13 cellular contexts compared by ENCODE assay signal in genomic region chr1:19460535-19461351, GRCh38. TPM values are rescaled to one million over a fixed set of nuclear protein-coding genes. Genes with fewer than 3 reads are reported as not detected.
DNase-seq lines count a peak whose midpoint lies in the region; ATAC-seq and TF ChIP-seq lines count a peak whose summit lies in the region.
"Had no signal": no experiment of that assay in that cellular context is flagged by ENCODE, and none has a peak within 500 bp of the region (broad histone marks: within the 10 kb centered on the region; RNA-seq: fewer than 3 reads in every experiment).

No MANE protein-coding gene starts in this region.

- no peak for ATAC-seq in CD4-positive, CD25-positive, alpha-beta regulatory T cell (ENCODE audit: low read depth in 2 of 2)
- ATAC-seq in IMR-90 (ENCODE audit: low read depth) = no peak

- H2BK120ac ChIP-seq in IMR-90 (ENCODE audit: low read depth, low read length) = no peak overlapping the region
- no peak overlapping the region for H2BK120ac ChIP-seq in mesendoderm (ENCODE audit: low read depth, low read length)

- no peaks in the 10 kb centered on the region for H3K27me3 ChIP-seq in CD4-positive, CD25-positive, alpha-beta regulatory T cell (ENCODE audit: control insufficient read depth, insufficient read depth, low read length)
- H3K27me3 ChIP-seq in IMR-90 (ENCODE audit: control insufficient read depth, insufficient read depth, low read length) (no peaks in the 10 kb centered on the region), mesendoderm (ENCODE audit: insufficient read depth, low read length, poor library complexity) (no peaks in the 10 kb centered on the region), brain microvascular endothelial cell (replicated peaks) (no peaks in the 10 kb centered on the region)

- H2BK5ac ChIP-seq in IMR-90 (ENCODE audit: low read depth, low read length, poor library complexity, severe bottlenecking) (no peak overlapping the region), mesendoderm (ENCODE audit: low read length) (no peak overlapping the region)

- no peak overlapping the region for H2BK20ac ChIP-seq in IMR-90 (ENCODE audit: low read depth, low read length)

- H3K9me3 Mint-ChIP-seq in CD4-positive, CD25-positive, alpha-beta regulatory T cell = no peaks in the 10 kb centered on the region
- H3K9me3 Mint-ChIP-seq in activated T-helper 1 cell treated with anti-CD3 and anti-CD28 coated beads, Interleukin-12 subunit alpha, Interleukin-12 subunit beta, Interleukin-2, Interleukin-4 antibody, amounts not matched to agents 30 ng/mL and 10 ng/mL and 1 ng/mL, durations not matched to agents 14 hours and 24 hours and 36 hours = no peaks in the 10 kb centered on the region

- no peaks in the 10 kb centered on the region for H3K36me3 ChIP-seq in CD4-positive, CD25-positive, alpha-beta regulatory T cell (ENCODE audit: control insufficient read depth, insufficient read depth, low read length)
- peaks cover 7% of the 10 kb centered on the region for H3K36me3 ChIP-seq in IMR-90 (ENCODE audit: control insufficient read depth, insufficient read depth, low read length)
- no peaks in the 10 kb centered on the region for H3K36me3 ChIP-seq in mesendoderm (ENCODE audit: control insufficient read depth, insufficient read depth, low read length)
- peaks cover 21% of the 10 kb centered on the region for H3K36me3 ChIP-seq in brain microvascular endothelial cell (replicated peaks)

- H3K27ac ChIP-seq in CD4-positive, CD25-positive, alpha-beta regulatory T cell (ENCODE audit: insufficient read depth, low read length, poor library complexity, severe bottlenecking) = peak overlapping the region; percentile 79
- H3K27ac ChIP-seq in IMR-90 (ENCODE audit: insufficient read depth, low read length) (no peak overlapping the region), mesendoderm (ENCODE audit: low read depth, low read length) (no peak overlapping the region), brain microvascular endothelial cell (no peak overlapping the region)

- H3K56ac ChIP-seq in IMR-90 (ENCODE audit: extremely low read depth, insufficient read depth, low read length) (no peak overlapping the region), mesendoderm (ENCODE audit: low read length) (peak overlapping the region; percentile 32)

- no peak overlapping the region for H3K4ac ChIP-seq in IMR-90 (ENCODE audit: low read depth, low read length)
- no peak overlapping the region for H3K4ac ChIP-seq in mesendoderm (ENCODE audit: low read depth, low read length)

- peaks cover 31 to 97% (median 62%) of the 10 kb centered on the region in 4 donors for H3K4me1 Mint-ChIP-seq in CD4-positive, CD25-positive, alpha-beta regulatory T cell
- H3K4me1 Mint-ChIP-seq in activated T-helper 1 cell treated with anti-CD3 and anti-CD28 coated beads, Interleukin-12 subunit alpha, Interleukin-12 subunit beta, Interleukin-2, Interleukin-4 antibody, amounts not matched to agents 30 ng/mL and 10 ng/mL and 1 ng/mL, durations not matched to agents 14 hours and 24 hours and 36 hours (ENCODE audit: low read depth) = peaks cover 84% of the 10 kb centered on the region

- H3K36me3 Mint-ChIP-seq in CD4-positive, CD25-positive, alpha-beta regulatory T cell = peaks cover 29% of the 10 kb centered on the region
- peaks cover 33% of the 10 kb centered on the region for H3K36me3 Mint-ChIP-seq in activated T-helper 1 cell treated with anti-CD3 and anti-CD28 coated beads, Interleukin-12 subunit alpha, Interleukin-12 subunit beta, Interleukin-2, Interleukin-4 antibody, amounts not matched to agents 30 ng/mL and 10 ng/mL and 1 ng/mL, durations not matched to agents 14 hours and 24 hours and 36 hours (ENCODE audit: low read depth)

- no peak overlapping the region for H4K8ac ChIP-seq in IMR-90 (ENCODE audit: low read depth in 2 of 2, low read length in 2 of 2)
- H4K8ac ChIP-seq in mesendoderm (ENCODE audit: low read depth, low read length) = no peak overlapping the region

- H3K79me2 ChIP-seq in mesendoderm (ENCODE audit: control insufficient read depth, insufficient read depth, low read length) = peaks cover 79% of the 10 kb centered on the region

- peak overlapping the region in 3 of 4 donors; percentile 61 to 84 (median 64) for H3K4me3 Mint-ChIP-seq in CD4-positive, CD25-positive, alpha-beta regulatory T cell
- H3K4me3 Mint-ChIP-seq in activated T-helper 1 cell treated with anti-CD3 and anti-CD28 coated beads, Interleukin-12 subunit alpha, Interleukin-12 subunit beta, Interleukin-2, Interleukin-4 antibody, amounts not matched to agents 30 ng/mL and 10 ng/mL and 1 ng/mL, durations not matched to agents 14 hours and 24 hours and 36 hours = peak overlapping the region; percentile 40

- H3K4me1 ChIP-seq in CD4-positive, CD25-positive, alpha-beta regulatory T cell (ENCODE audit: control insufficient read depth, insufficient read depth, low read length, poor library complexity, severe bottlenecking) = peaks cover 96% of the 10 kb centered on the region
- peaks cover 17% of the 10 kb centered on the region for H3K4me1 ChIP-seq in IMR-90 (ENCODE audit: control insufficient read depth, insufficient read depth, low read length)
- H3K4me1 ChIP-seq in mesendoderm (ENCODE audit: control insufficient read depth, low read depth, low read length) = peaks cover 16% of the 10 kb centered on the region

- in situ Hi-C loops in IMR-90 (cut with MboI; ENCODE audit: low sequenced_read_pairs) = no loop called here
- in situ Hi-C loops in brain microvascular endothelial cell (cut with HindIII; ENCODE audit: low pct_ligation_motif_present, low sequenced_read_pairs) = no loop called here

- H4K91ac ChIP-seq in IMR-90 (ENCODE audit: insufficient read depth, low read depth, low read length) = no peak overlapping the region

- no peak for DNase-seq in CD4-positive, CD25-positive, alpha-beta regulatory T cell
- DNase-seq in IMR-90 (no peak), mesendoderm (no peak), GM19240 (ENCODE audit: insufficient read length, low spot score) (no peak), brain microvascular endothelial cell (no peak), ecto neural progenitor cell (ENCODE audit: low spot score) (no peak), GDM1 (lab: John Stamatoyannopoulos, UW) (no peak)
- no peak for DNase-seq in activated T-helper 1 cell treated with anti-CD3 and anti-CD28 coated beads, Interleukin-12 subunit alpha, Interleukin-12 subunit beta, Interleukin-2, Interleukin-4 antibody, amounts not matched to agents 30 ng/mL and 10 ng/mL and 1 ng/mL, durations not matched to agents 14 hours and 24 hours and 36 hours (ENCODE audit: low spot score)
- DNase-seq: anterior cingulate cortex; C1 segment of cervical spinal cord; effector CD8-positive, alpha-beta T cell; MV-4-11; NCI-H446 treated with DMSO at 0.1 percent for 48 hours had no signal

- H3K27me3 Mint-ChIP-seq in CD4-positive, CD25-positive, alpha-beta regulatory T cell = no peaks in the 10 kb centered on the region
- H3K27me3 Mint-ChIP-seq in activated T-helper 1 cell treated with anti-CD3 and anti-CD28 coated beads, Interleukin-12 subunit alpha, Interleukin-12 subunit beta, Interleukin-2, Interleukin-4 antibody, amounts not matched to agents 30 ng/mL and 10 ng/mL and 1 ng/mL, durations not matched to agents 14 hours and 24 hours and 36 hours (ENCODE audit: insufficient read depth) = no peaks in the 10 kb centered on the region

- H3K9me1 ChIP-seq in IMR-90 (ENCODE audit: insufficient read depth, low read length) = peaks cover 38% of the 10 kb centered on the region

- TF ChIP-seq CTCF in IMR-90 (conservative IDR thresholded peaks at IDR 0.05; ENCODE audit: low read depth, low read length) = no peak
- TF ChIP-seq CTCF in brain microvascular endothelial cell (IDR thresholded peaks at IDR 0.05; ENCODE audit: low read depth, low read length, missing control alignments) = no peak

- no peak overlapping the region for H3K18ac ChIP-seq in IMR-90 (ENCODE audit: low read depth, low read length)
- no peak overlapping the region for H3K18ac ChIP-seq in mesendoderm (ENCODE audit: low read length)

- peak overlapping the region; percentile 75 to 96 (median 93) for H3K27ac Mint-ChIP-seq in CD4-positive, CD25-positive, alpha-beta regulatory T cell
- peak overlapping the region; percentile 69 for H3K27ac Mint-ChIP-seq in activated T-helper 1 cell treated with anti-CD3 and anti-CD28 coated beads, Interleukin-12 subunit alpha, Interleukin-12 subunit beta, Interleukin-2, Interleukin-4 antibody, amounts not matched to agents 30 ng/mL and 10 ng/mL and 1 ng/mL, durations not matched to agents 14 hours and 24 hours and 36 hours

- H4K20me1 ChIP-seq in IMR-90 (ENCODE audit: insufficient read depth, low read length) = peaks cover 95% of the 10 kb centered on the region

- H2BK15ac ChIP-seq in IMR-90 (ENCODE audit: low read depth, low read length) = no peak overlapping the region
- H2BK15ac ChIP-seq in mesendoderm (replicated peaks; ENCODE audit: low read depth) = no peak overlapping the region

- dilution Hi-C loops in IMR-90 (cut with HindIII; ENCODE audit: low sequenced_read_pairs, unreplicated experiment) = no loop called here

- H4K5ac ChIP-seq in IMR-90 (ENCODE audit: low read depth, low read length) (no peak overlapping the region), mesendoderm (ENCODE audit: low read length) (no peak overlapping the region)

- no peak for TF ChIP-seq RAD21 in IMR-90 (IDR thresholded peaks at IDR 0.05; ENCODE audit: low read length)

- H3K4me3 ChIP-seq in CD4-positive, CD25-positive, alpha-beta regulatory T cell (ENCODE audit: low read depth, low read length) = no peak overlapping the region
- H3K4me3 ChIP-seq in IMR-90 (ENCODE audit: insufficient read depth, low read depth, low read length) (no peak overlapping the region), mesendoderm (ENCODE audit: low read length) (no peak overlapping the region), brain microvascular endothelial cell (ENCODE audit: low read depth, low read length) (no peak overlapping the region)

- CTCF ChIA-PET in IMR-90 (lab: Yijun Ruan, JAX) = interaction anchor here (0.6 kb wide), 1 partner anchor 248 kb away, joined by 3 read pairs; no protein-coding TSS in a partner anchor

- H2AFZ ChIP-seq in IMR-90 (replicated peaks; ENCODE audit: low read length, poor library complexity) = no peak overlapping the region

- no peak overlapping the region for H2AK9ac ChIP-seq in IMR-90 (replicated peaks; ENCODE audit: low read depth, low read length, poor library complexity)

- H3K79me1 ChIP-seq in IMR-90 (ENCODE audit: low read depth in 1 of 2, low read length in 2 of 2) = peaks cover 22 to 89% of the 10 kb centered on the region in 2 experiments
- H3K79me1 ChIP-seq in mesendoderm (ENCODE audit: low read length) = peaks cover 31% of the 10 kb centered on the region

- no peak overlapping the region for H3K9ac ChIP-seq in IMR-90 (ENCODE audit: low read depth, low read length)
- H3K9ac ChIP-seq in mesendoderm (ENCODE audit: low read length) = no peak overlapping the region

- WGBS in IMR-90 (ENCODE audit: extremely low coverage in 2 of 2, insufficient read length in 1 of 2), 2 experiments = 11% methylated on average over 1 of the region's 13 CpGs; no CpG with 5 or more reads in 1 of the 2 experiments
- no CpG with 5 or more reads among the region's 13 CpGs for WGBS in mesendoderm (ENCODE audit: extremely low coverage, insufficient coverage, low lambda C conversion rate)

- POLR2A ChIA-PET in IMR-90 (lab: Charles Lee; ENCODE audit: unreplicated experiment) = no interaction called here

- intact Hi-C loops in IMR-90 (cut with micrococcal nuclease) = no loop called here
- intact Hi-C loops in activated T-helper 1 cell treated with anti-CD3 and anti-CD28 coated beads, Interleukin-12 subunit alpha, Interleukin-12 subunit beta, Interleukin-2, Interleukin-4 antibody, amounts not matched to agents 30 ng/mL and 10 ng/mL and 1 ng/mL, durations not matched to agents 14 hours and 24 hours and 36 hours (cut with micrococcal nuclease) = loop anchor here (1.0 kb wide), 1 partner anchor 9 kb away; no protein-coding TSS in a partner anchor

- no peaks in the 10 kb centered on the region for H3K9me3 ChIP-seq in CD4-positive, CD25-positive, alpha-beta regulatory T cell (ENCODE audit: control insufficient read depth in 2 of 2, low read length in 2 of 2)
- no peaks in the 10 kb centered on the region for H3K9me3 ChIP-seq in IMR-90 (ENCODE audit: control insufficient read depth, insufficient read depth, low read length)

- H3K14ac ChIP-seq in IMR-90 (replicated peaks; ENCODE audit: low read depth, low read length) = no peak overlapping the region

- TF ChIP-seq POLR2A in IMR-90 (IDR thresholded peaks at IDR 0.05; ENCODE audit: low read depth, low read length) = no peak

- H2AK5ac ChIP-seq in IMR-90 (ENCODE audit: low read depth, low read length) = peak overlapping the region; percentile 8; the same call in 1 of the 2 replicates
- no peak overlapping the region for H2AK5ac ChIP-seq in mesendoderm (ENCODE audit: low read length)

- no TSS peak for BruUV-seq in IMR-90 (replicated peaks; lab: Mats Ljungman, UMichigan)

- H3K23ac ChIP-seq in IMR-90 (ENCODE audit: low read depth, low read length) (no peak overlapping the region), mesendoderm (ENCODE audit: low read length) (no peak overlapping the region)

- no peak overlapping the region for H3K4me2 ChIP-seq in IMR-90 (ENCODE audit: low read depth, low read length)
- H3K4me2 ChIP-seq in mesendoderm (ENCODE audit: low read length) = no peak overlapping the region

RNA-seq across cellular contexts. Expression of gene CAPZB, which starts 24.6 kb away (rescaled TPM):
- 372 TPM for total RNA-seq in CD4-positive, CD25-positive, alpha-beta regulatory T cell
- 100 to 1,000 TPM; 384 to 588 (median 518) TPM for polyA plus RNA-seq in CD4-positive, CD25-positive, alpha-beta regulatory T cell
- total RNA-seq in IMR-90 (2012; rRNA removed) = 180 and 216 TPM in 2 replicates
- 271 and 304 TPM in 2 replicates for polyA plus RNA-seq in IMR-90 (2012; rRNA removed)
- polyA plus RNA-seq in IMR-90 (2012; cell fraction: cytosol; rRNA removed) = 189 and 234 TPM in 2 replicates
- polyA plus RNA-seq in IMR-90 (2012; cell fraction: nucleus; rRNA removed; ENCODE audit: low replicate concordance) = 74.4 and 139 TPM in 2 replicates
- total RNA-seq in activated T-helper 1 cell treated with anti-CD3 and anti-CD28 coated beads, Interleukin-12 subunit alpha, Interleukin-12 subunit beta, Interleukin-2, Interleukin-4 antibody, amounts not matched to agents 30 ng/mL and 10 ng/mL and 1 ng/mL, durations not matched to agents 14 hours and 24 hours and 36 hours = 317 and 323 TPM in 2 replicates
- 289 TPM for polyA plus RNA-seq in mesendoderm (2013, experiment 1 of 2)
- polyA plus RNA-seq in mesendoderm (2013, experiment 2 of 2) = 292 TPM
